Comparison of ENCODE assay signal across 8 cellular contexts in the genomic region with DNA sequence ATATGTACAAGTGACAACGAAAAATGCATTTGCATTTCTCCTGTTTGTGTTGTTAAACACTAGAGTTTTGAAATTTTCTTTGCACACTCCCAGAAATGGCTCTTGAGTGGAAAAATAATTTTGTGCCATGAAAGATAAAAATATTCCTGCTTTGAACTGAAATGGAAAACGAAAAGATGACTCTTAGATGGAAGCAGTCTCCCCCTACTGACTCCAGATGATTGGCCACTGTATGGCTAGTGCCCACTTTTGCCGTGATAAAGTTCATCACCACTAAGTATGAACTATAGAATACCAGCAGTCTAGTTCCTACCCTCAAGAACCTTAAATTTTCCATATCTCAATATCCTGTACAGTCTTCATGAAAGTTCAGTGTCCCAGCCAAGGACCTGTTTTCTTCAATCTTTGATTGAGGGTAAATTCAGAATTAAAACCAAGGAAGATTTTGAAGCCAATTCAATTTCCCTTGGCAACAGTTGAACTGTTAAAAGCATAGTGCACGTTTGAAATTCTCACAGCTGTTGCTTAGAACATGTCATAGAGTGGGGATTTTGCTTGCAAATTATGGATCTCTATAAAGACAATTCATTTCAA. TPM values are rescaled to one million over a fixed set of nuclear protein-coding genes. Genes with fewer than 3 reads are reported as not detected.
DNase-seq lines count a peak whose midpoint lies in the region; ATAC-seq and TF ChIP-seq lines count a peak whose summit lies in the region.

No MANE protein-coding gene starts in this region.

- TF ChIP-seq CTCF in colonic mucosa (IDR thresholded peaks at IDR 0.05) = peak; percentile 18
- TF ChIP-seq CTCF in osteoblast (IDR thresholded peaks at IDR 0.05; ENCODE audit: extremely low read depth, low read depth, low read length) = peak; percentile 63

- H3K4me2 ChIP-seq in osteoblast (ENCODE audit: insufficient read depth, low read length) = peak overlapping the region; percentile 83

- H3K36me3 ChIP-seq in colonic mucosa = no peaks in the 10 kb centered on the region
- no peaks in the 10 kb centered on the region for H3K36me3 ChIP-seq in osteoblast (ENCODE audit: insufficient read depth, low read length)

- DNase-seq in T-helper 1 cell = no peak
- DNase-seq in NCI-H748 (lab: John Stamatoyannopoulos, UW; ENCODE audit: unreplicated experiment) = peak; percentile 38
- DNase-seq in colonic mucosa = no peak
- DNase-seq in osteoblast (ENCODE audit: insufficient read length, low spot score, missing footprints) = peak; percentile 59
- no peak for DNase-seq in DMS79 (lab: John Stamatoyannopoulos, UW)
- no peak for DNase-seq in NCI-H526 treated with DMSO at 0.1 percent for 48 hours (lab: John Stamatoyannopoulos, UW)

- H3K79me2 ChIP-seq in osteoblast (ENCODE audit: insufficient read depth, low read length) = peaks cover 29% of the 10 kb centered on the region

- H3K9me3 ChIP-seq in colonic mucosa (no peaks in the 10 kb centered on the region), osteoblast (ENCODE audit: low read depth, low read length) (no peaks in the 10 kb centered on the region)

- no peak overlapping the region for H3K27ac Mint-ChIP-seq in T-helper 1 cell treated with Interleukin-12 subunit alpha and Interleukin-12 subunit beta and Interleukin-4 antibody, amounts not matched to agents 30 μg/mL and 1 μg/mL, for 36 hours

- no peak for ATAC-seq in GM18867 (IDR thresholded peaks at IDR 0.05; ENCODE audit: unreplicated experiment)

- H3K4me1 Mint-ChIP-seq in T-helper 1 cell treated with Interleukin-12 subunit alpha and Interleukin-12 subunit beta and Interleukin-4 antibody, amounts not matched to agents 30 μg/mL and 1 μg/mL, for 36 hours (ENCODE audit: low read depth) = peaks cover 22% of the 10 kb centered on the region

- no peaks in the 10 kb centered on the region for H3K4me1 ChIP-seq in colonic mucosa
- H3K4me1 ChIP-seq in osteoblast (ENCODE audit: insufficient read depth, low read length) = peaks cover 12% of the 10 kb centered on the region

- H3K27me3 ChIP-seq in colonic mucosa (no peaks in the 10 kb centered on the region), osteoblast (ENCODE audit: insufficient read depth, low read length) (no peaks in the 10 kb centered on the region)

- H3K4me3 ChIP-seq in colonic mucosa = no peak overlapping the region
- H3K4me3 ChIP-seq in osteoblast (ENCODE audit: insufficient read depth, low read length) = peak overlapping the region; percentile 96

- no peaks in the 10 kb centered on the region for H3K9me3 Mint-ChIP-seq in T-helper 1 cell treated with Interleukin-12 subunit alpha and Interleukin-12 subunit beta and Interleukin-4 antibody, amounts not matched to agents 30 μg/mL and 1 μg/mL, for 36 hours

- H3K9ac ChIP-seq in colonic mucosa (ENCODE audit: low read depth in 2 of 2, low read length in 2 of 2) = no peak overlapping the region

- intact Hi-C loops in colonic mucosa (cut with DNase I) = loop anchor here (5.0 kb wide), 1 partner anchor 157 kb away; no protein-coding TSS in a partner anchor

- H3K4me3 Mint-ChIP-seq in T-helper 1 cell treated with Interleukin-12 subunit alpha and Interleukin-12 subunit beta and Interleukin-4 antibody, amounts not matched to agents 30 μg/mL and 1 μg/mL, for 36 hours = peak overlapping the region; percentile 66

- H2AFZ ChIP-seq in osteoblast (ENCODE audit: low read length) = peak overlapping the region; percentile 60

- H3K36me3 Mint-ChIP-seq in T-helper 1 cell treated with Interleukin-12 subunit alpha and Interleukin-12 subunit beta and Interleukin-4 antibody, amounts not matched to agents 30 μg/mL and 1 μg/mL, for 36 hours (ENCODE audit: low read depth) = peaks cover 5% of the 10 kb centered on the region

- peaks cover 7% of the 10 kb centered on the region for H3K27me3 Mint-ChIP-seq in T-helper 1 cell treated with Interleukin-12 subunit alpha and Interleukin-12 subunit beta and Interleukin-4 antibody, amounts not matched to agents 30 μg/mL and 1 μg/mL, for 36 hours (ENCODE audit: low read depth)

- peaks cover 18% of the 10 kb centered on the region for H4K20me1 ChIP-seq in osteoblast (ENCODE audit: insufficient read depth, low read length)

- H3K27ac ChIP-seq in colonic mucosa = no peak overlapping the region
- H3K27ac ChIP-seq in osteoblast (ENCODE audit: low read depth, low read length) = no peak overlapping the region

RNA-seq across cellular contexts. Expression of gene PPP2R5E, which starts 1.6 kb away (rescaled TPM):
- total RNA-seq in colonic mucosa (10 to 100 TPM; 58.0 to 62.7 TPM), osteoblast (25.6 and 29.3 TPM in 2 replicates)

Comparison
In these comparisons a context has a peak if more than half of its experiments do, and no peak if none do; other contexts are left out.
1. DNase-seq: peak in NCI-H748 (single experiment) and osteoblast (single experiment); none in T-helper 1 cell (0 of 5), colonic mucosa (single experiment), DMS79 (single experiment) and NCI-H526 treated with DMSO at 0.1 percent for 48 hours (single experiment).